ENCODE assay signal across 8 cellular contexts in genomic region chr2:152335016-152335850, GRCh38. TPM values are rescaled to one million over a fixed set of nuclear protein-coding genes. Genes with fewer than 3 reads are reported as not detected.
A peak's percentile ranks its signal among the peaks of the same experiment; 100 is the strongest.
DNase-seq lines count a peak whose midpoint lies in the region; TF ChIP-seq lines count a peak whose summit lies in the region.

Gene FMNL2, plus strand, starts transcription at chr2:152335174.

- no peak within 1 kb of the TSS for H2AK5ac ChIP-seq in trophoblast cell (ENCODE audit: low read length)

- H3K9ac ChIP-seq in GM23248 = peak within 1 kb of the TSS; percentile 78
- peak within 1 kb of the TSS; percentile 87 for H3K9ac ChIP-seq in trophoblast cell (ENCODE audit: low read length)

- H3K79me2 ChIP-seq in GM23248 (ENCODE audit: insufficient read depth) = peaks cover 39% of the 10 kb centered on the region
- peaks cover 17% of the 10 kb centered on the region for H3K79me2 ChIP-seq in trophoblast cell (ENCODE audit: control insufficient read depth, insufficient read depth, low read length, poor library complexity)

- H2BK5ac ChIP-seq in trophoblast cell (ENCODE audit: low read depth, low read length, poor library complexity) = peak within 1 kb of the TSS; percentile 77

- H4K8ac ChIP-seq in trophoblast cell (ENCODE audit: low read depth, low read length) = peak within 1 kb of the TSS; percentile 72

- no peaks in the 10 kb centered on the region for H3K9me2 ChIP-seq in GM23248 (ENCODE audit: insufficient read depth)

- H3K36me3 ChIP-seq in GM23248 (ENCODE audit: low read depth) = no peaks in the 10 kb centered on the region
- no peaks in the 10 kb centered on the region for H3K36me3 ChIP-seq in left ventricle myocardium inferior
- no peaks in the 10 kb centered on the region for H3K36me3 ChIP-seq in trophoblast cell (ENCODE audit: control insufficient read depth in 1 of 2, insufficient read depth in 2 of 2, low read length in 2 of 2)

- POLR2A ChIA-PET in RWPE1 (lab: Yijun Ruan, JAX; ENCODE audit: low non-redundant PET) = no interaction called here

- peak within 1 kb of the TSS; percentile 44 for H3K4ac ChIP-seq in trophoblast cell (ENCODE audit: low read depth, low read length)

- H4K91ac ChIP-seq in trophoblast cell (ENCODE audit: low read depth, low read length) = peak within 1 kb of the TSS; percentile 66

- H3K9me3 ChIP-seq in GM23248 (ENCODE audit: low read depth) = no peaks in the 10 kb centered on the region
- no peaks in the 10 kb centered on the region for H3K9me3 ChIP-seq in left ventricle myocardium inferior (replicated peaks)
- H3K9me3 ChIP-seq in trophoblast cell (ENCODE audit: insufficient read depth, low read depth, low read length) = peaks cover 2% of the 10 kb centered on the region

- peaks cover 16% of the 10 kb centered on the region; the same call in 1 of the 2 replicates for H3K4me1 ChIP-seq in GM23248 (ENCODE audit: insufficient read depth)
- H3K4me1 ChIP-seq in left ventricle myocardium inferior = peaks cover 45% of the 10 kb centered on the region
- peaks cover 2 to 3% of the 10 kb centered on the region in 2 experiments for H3K4me1 ChIP-seq in trophoblast cell (ENCODE audit: control insufficient read depth in 1 of 2, insufficient read depth in 2 of 2, low read length in 2 of 2)

- peak within 1 kb of the TSS; percentile 97 for H3K4me2 ChIP-seq in GM23248 (ENCODE audit: unreplicated experiment)
- H3K4me2 ChIP-seq in trophoblast cell (ENCODE audit: low read length) = peak within 1 kb of the TSS; percentile 89

- WGBS in GM23248 (ENCODE audit: low coverage in 1 of 2, low lambda C conversion rate in 2 of 2, missing lambda C conversion rate in 2 of 2), 2 experiments = 0 to 1% methylated on average over 29 to 75 of the region's 103 CpGs
- WGBS in trophoblast cell (ENCODE audit: extremely low coverage, insufficient coverage, insufficient read length) = no CpG with 5 or more reads among the region's 103 CpGs

- TF ChIP-seq CTCF in RWPE1 (conservative IDR thresholded peaks at IDR 0.05; ENCODE audit: low read depth) (no peak), left ventricle myocardium inferior (IDR thresholded peaks at IDR 0.05; ENCODE audit: borderline replicate concordance) (no peak)

- H3K23ac ChIP-seq in trophoblast cell (ENCODE audit: low read length) = no peak within 1 kb of the TSS

- H3K27ac ChIP-seq in GM23248 = peak within 1 kb of the TSS; percentile 63
- peak within 1 kb of the TSS; percentile 95 for H3K27ac ChIP-seq in RWPE1
- H3K27ac ChIP-seq in angular gyrus (ENCODE audit: low read depth, low read length) = peak within 1 kb of the TSS; percentile 87
- peak within 1 kb of the TSS; percentile 89 for H3K27ac ChIP-seq in left ventricle myocardium inferior (replicated peaks)
- peak within 1 kb of the TSS; percentile 70 for H3K27ac ChIP-seq in trophoblast cell (ENCODE audit: low read depth, low read length)

- H3F3A ChIP-seq in GM23248 (ENCODE audit: insufficient read depth) = peaks cover 12% of the 10 kb centered on the region; the same call in 1 of the 2 replicates

- H2BK120ac ChIP-seq in trophoblast cell (ENCODE audit: insufficient read depth, low read length, poor library complexity) = peak within 1 kb of the TSS; percentile 34

- peak within 1 kb of the TSS; percentile 83 for H3K18ac ChIP-seq in trophoblast cell (ENCODE audit: low read length)

- H3K4me3 ChIP-seq in GM08714 (ENCODE audit: low read length) (peak within 1 kb of the TSS; percentile 87), GM23248 (peak within 1 kb of the TSS; percentile 85), left ventricle myocardium inferior (peak within 1 kb of the TSS; percentile 97), trophoblast cell (ENCODE audit: low read depth, low read length) (peak within 1 kb of the TSS; percentile 98)

- in situ Hi-C loops in GM23248 (cut with MboI) = no loop called here

- CTCF ChIA-PET in RWPE1 (lab: Yijun Ruan, JAX) = interaction anchor here (1.0 kb wide), 2 partner anchors 146 to 246 kb away, joined by 4 to 8 read pairs; no protein-coding TSS in a partner anchor

- peak; percentile 89 for DNase-seq in GM23248
- peak; percentile 21 for DNase-seq in KG1 (lab: John Stamatoyannopoulos, UW)
- peak; percentile 82 for DNase-seq in RWPE1 (ENCODE audit: low spot score)
- DNase-seq in left ventricle myocardium inferior = peak; percentile 88
- DNase-seq in trophoblast cell = peak; percentile 81 to 85
- DNase-seq in effector CD8-positive, alpha-beta T cell (lab: John Stamatoyannopoulos, UW) = no peak

- H3K79me1 ChIP-seq in trophoblast cell (ENCODE audit: low read length) = peaks cover 16% of the 10 kb centered on the region

- intact Hi-C loops in left ventricle myocardium inferior (cut with micrococcal nuclease) = no loop called here

- H3K14ac ChIP-seq in trophoblast cell (ENCODE audit: low read length) = peak within 1 kb of the TSS; percentile 82

- H3K27me3 ChIP-seq in GM23248 (replicated peaks; ENCODE audit: insufficient read depth) (no peaks in the 10 kb centered on the region), left ventricle myocardium inferior (ENCODE audit: low read depth) (no peaks in the 10 kb centered on the region), trophoblast cell (ENCODE audit: insufficient read depth, low read length) (no peaks in the 10 kb centered on the region)

- H4K20me1 ChIP-seq in GM23248 (ENCODE audit: insufficient read depth) = no peaks in the 10 kb centered on the region

- peak within 1 kb of the TSS; percentile 34 for H4K12ac ChIP-seq in trophoblast cell (ENCODE audit: low read depth, low read length)

- H2BK12ac ChIP-seq in trophoblast cell (ENCODE audit: low read length) = no peak within 1 kb of the TSS

- H2AFZ ChIP-seq in GM23248 (peak within 1 kb of the TSS; percentile 98), trophoblast cell (ENCODE audit: insufficient read depth, low read length, poor library complexity) (peak within 1 kb of the TSS; percentile 81)

RNA-seq across cellular contexts. Expression of gene FMNL2, which starts in this region (rescaled TPM):
- total RNA-seq in GM23248 (2014; rRNA removed; shearing (Covaris generic)) = 18.6 and 19.6 TPM in 2 replicates
- 3.8 and 4.4 TPM in 2 replicates for polyA plus RNA-seq in GM23248 (2016; fragmentation: Nextera tagmentation; extraction: Ambion mirVana)
- 5.5 TPM for total RNA-seq in left ventricle myocardium inferior
- polyA plus RNA-seq in trophoblast cell (2013) = 89.8 and 93.7 TPM in 2 replicates
